ENCODE assay signal across 25 cellular contexts in genomic region chr18:1778496-1779178, GRCh38.
"Had no signal": no experiment of that assay in that cellular context is flagged by ENCODE, and none has a peak within 500 bp of the region (broad histone marks: within the 10 kb centered on the region; RNA-seq: fewer than 3 reads in every experiment).

No MANE protein-coding gene starts in this region.

- H3K9me3 ChIP-seq: MG63, SJCRH30 had no signal

- H2AFZ ChIP-seq: PC-9 had no signal

- H3K27me3 ChIP-seq: MG63, SJCRH30 had no signal

- H3K4me1 ChIP-seq: SJCRH30 had no signal

- H3K27ac ChIP-seq: PC-9, RWPE1, SJCRH30, SK-N-MC had no signal

- H3K4me3 ChIP-seq: MG63, PC-9, SJCRH30, SK-N-MC had no signal

- ATAC-seq: Panc1, SK-N-SH treated with all-trans-retinoic acid at 6 μM for 48 hours had no signal

- DNase-seq: Kasumi-1, KG1, MG63, NCI-H1092 treated with DMSO at 0.1 percent for 48 hours, NCI-H1105 treated with DMSO at 0.1 percent for 48 hours, NCI-H1417, NCI-H1436, NCI-H1694, NCI-H187 treated with DMSO at 0.1 percent for 48 hours, NCI-H2029, NCI-H2171 treated with DMSO at 0.1 percent for 48 hours, NCI-H2227 treated with DMSO at 0.1 percent for 48 hours, NCI-H345, NCI-H446, NCI-H510A treated with DMSO at 0.1 percent for 48 hours, NCI-H524 treated with DMSO at 0.1 percent for 48 hours, NCI-H526 treated with DMSO at 0.1 percent for 48 hours, PC-9, SHP77, SIG-M5, SJCRH30 had no signal

- H3K4me2 ChIP-seq: PC-9 had no signal

- H3K36me3 ChIP-seq: MG63, SJCRH30 had no signal
